31 cellular contexts compared by ENCODE assay signal in the genomic region with DNA sequence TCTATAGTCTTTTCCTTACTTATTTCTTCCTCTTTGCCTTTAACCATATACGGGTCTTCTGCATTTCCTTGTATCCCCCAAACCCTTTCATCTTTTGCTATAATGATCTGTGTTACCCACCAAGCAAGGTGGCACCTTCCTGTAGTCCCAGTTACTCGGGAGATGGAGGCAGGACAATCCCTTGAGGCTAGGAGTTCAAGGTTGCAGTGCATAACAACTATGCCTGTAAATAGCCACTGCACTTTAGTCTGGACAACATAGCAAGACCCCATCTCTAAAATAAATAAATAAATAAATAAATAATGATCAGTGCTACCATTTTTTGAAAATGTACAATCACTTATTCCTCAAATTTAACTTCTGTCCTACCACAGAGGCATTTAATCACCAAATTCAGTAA.
"Had no signal": no experiment of that assay in that cellular context is flagged by ENCODE, and none has a peak within 500 bp of the region (broad histone marks: within the 10 kb centered on the region; RNA-seq: fewer than 3 reads in every experiment).

No MANE protein-coding gene starts in this region.

- H2AFZ ChIP-seq: PC-9 had no signal

- H3K9me3 ChIP-seq: ascending aorta had no signal

- H3K4me3 Mint-ChIP-seq: activated CD4-positive, alpha-beta T cell treated with anti-CD3 and anti-CD28 coated beads, Interleukin-2, amount 10 ng/mL, durations not matched to agents 7 days and 5 days; activated CD8-positive, alpha-beta T cell treated with anti-CD3 and anti-CD28 coated beads, Interleukin-2, amount 10 ng/mL, durations not matched to agents 7 days and 5 days; activated naive CD4-positive, alpha-beta T cell treated with anti-CD3 and anti-CD28 coated beads, Interleukin-2, amount 50 U/mL, for 24 hours; activated naive CD8-positive, alpha-beta T cell treated with anti-CD3 and anti-CD28 coated beads, Interleukin-2, amount 10 ng/mL, durations not matched to agents 7 days and 5 days; activated T-cell treated with anti-CD3 and anti-CD28 coated beads, Interleukin-2, amount 50 U/mL, for 24 hours had no signal

- H3K27ac ChIP-seq: ascending aorta, cardiac muscle cell, PC-9, RWPE1, VCaP had no signal

- H3K27me3 ChIP-seq: ascending aorta, cardiac muscle cell had no signal

- FAIRE-seq: RCC 7860 had no signal

- H3K4me3 ChIP-seq: ascending aorta, cardiac muscle cell, PC-9 had no signal

- ATAC-seq: activated CD8-positive, alpha-beta T cell treated with anti-CD3 and anti-CD28 coated beads, Interleukin-2, amount 10 ng/mL, durations not matched to agents 7 days and 5 days; Right ventricle myocardium inferior; SK-N-SH treated with all-trans-retinoic acid at 6 μM for 48 hours; T-cell had no signal

- H3K4me2 ChIP-seq: PC-9 had no signal

- DNase-seq: activated CD4-positive, alpha-beta T cell treated with anti-CD3 and anti-CD28 coated beads for 1 hour; activated CD4-positive, alpha-beta T cell treated with anti-CD3 and anti-CD28 coated beads, Interleukin-2, amount 10 ng/mL, durations not matched to agents 7 days and 5 days; activated CD4-positive, alpha-beta T cell treated with anti-CD3 and anti-CD28 coated beads, Interleukin-2, amount 50 U/mL, for 48 hours; activated CD4-positive, CD25-positive, alpha-beta regulatory T cell; activated CD8-positive, alpha-beta T cell treated with anti-CD3 and anti-CD28 coated beads, Interleukin-2, amount 10 ng/mL, durations not matched to agents 7 days and 5 days; activated gamma-delta T cell; activated naive CD4-positive, alpha-beta T cell treated with Interleukin-2 at 50 U/mL for 16 hours; activated naive CD8-positive, alpha-beta T cell treated with anti-CD3 and anti-CD28 coated beads, Interleukin-2, amount 10 ng/mL, durations not matched to agents 7 days and 5 days; activated T-cell treated with anti-CD3 and anti-CD28 coated beads, Interleukin-2, amount 50 U/mL, for 24 hours; amygdala; KG1; NCI-H1105; NCI-H1417 treated with DMSO at 0.1 percent for 48 hours; NCI-H187 treated with DMSO at 0.1 percent for 48 hours; NCI-H2081 treated with DMSO at 0.1 percent for 48 hours; NCI-H345; NCI-H524 treated with DMSO at 0.1 percent for 48 hours; PC-9; SIG-M5; T-cell; T-helper 2 cell; T-helper 9 cell had no signal

- H3K27ac Mint-ChIP-seq: activated CD4-positive, alpha-beta T cell treated with anti-CD3 and anti-CD28 coated beads, Interleukin-2, amount 10 ng/mL, durations not matched to agents 7 days and 5 days; activated CD8-positive, alpha-beta T cell treated with anti-CD3 and anti-CD28 coated beads, Interleukin-2, amount 10 ng/mL, durations not matched to agents 7 days and 5 days; activated naive CD4-positive, alpha-beta T cell treated with anti-CD3 and anti-CD28 coated beads, Interleukin-2, amount 50 U/mL, for 24 hours; activated naive CD8-positive, alpha-beta T cell treated with anti-CD3 and anti-CD28 coated beads, Interleukin-2, amount 10 ng/mL, durations not matched to agents 7 days and 5 days had no signal

- H3K9me3 Mint-ChIP-seq: activated CD4-positive, alpha-beta T cell treated with anti-CD3 and anti-CD28 coated beads, Interleukin-2, amount 10 ng/mL, durations not matched to agents 7 days and 5 days; activated naive CD4-positive, alpha-beta T cell treated with anti-CD3 and anti-CD28 coated beads, Interleukin-2, amount 50 U/mL, for 24 hours; activated T-cell treated with anti-CD3 and anti-CD28 coated beads, Interleukin-2, amount 50 U/mL, for 24 hours; activated T-helper 2 cell treated with anti-CD3 and anti-CD28 coated beads, Interferon-gamma antibody, Interleukin-2, Interleukin-4, amounts not matched to agents 10 μg/mL and 5 μg/mL and 100 μg/mL, durations not matched to agents 14 hours and 24 hours and 36 hours; T-cell had no signal

- H3K27me3 Mint-ChIP-seq: activated CD4-positive, alpha-beta T cell treated with anti-CD3 and anti-CD28 coated beads, Interleukin-2, amount 10 ng/mL, durations not matched to agents 7 days and 5 days; activated naive CD4-positive, alpha-beta T cell treated with anti-CD3 and anti-CD28 coated beads, Interleukin-2, amount 50 U/mL, for 24 hours; activated naive CD8-positive, alpha-beta T cell treated with anti-CD3 and anti-CD28 coated beads, Interleukin-2, amount 10 ng/mL, durations not matched to agents 7 days and 5 days; activated T-cell treated with anti-CD3 and anti-CD28 coated beads, Interleukin-2, amount 50 U/mL, for 24 hours; T-cell had no signal
